Comparison of ENCODE assay signal across 20 cellular contexts in the genomic region with DNA sequence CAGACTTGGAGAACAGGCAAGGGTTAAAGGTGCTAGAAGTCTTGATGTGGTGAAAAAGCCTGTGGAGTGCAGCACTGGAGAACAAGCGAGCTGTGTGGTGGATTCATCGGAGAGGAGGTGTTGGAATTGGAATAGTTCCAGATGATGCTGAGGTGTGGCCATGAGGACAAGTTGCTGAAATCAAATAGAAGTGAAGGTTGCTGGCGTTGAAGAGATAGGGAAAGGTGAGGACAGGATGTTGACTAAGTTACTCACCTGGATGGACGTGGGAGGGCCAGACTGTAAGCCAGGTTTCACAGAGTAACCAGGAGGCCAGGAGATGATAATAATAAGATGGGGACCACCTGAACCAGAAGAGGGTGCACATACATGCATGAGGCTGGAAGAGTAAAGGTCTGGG.
"Had no signal": no experiment of that assay in that cellular context is flagged by ENCODE, and none has a peak within 500 bp of the region (broad histone marks: within the 10 kb centered on the region; RNA-seq: fewer than 3 reads in every experiment).

No MANE protein-coding gene starts in this region.

- H3K9me3 Mint-ChIP-seq: activated CD4-positive, alpha-beta memory T cell treated with anti-CD3 and anti-CD28 coated beads for 36 hours; dendritic cell treated with granulocyte-macrophage colony-stimulating factor and Interleukin-4, amounts not matched to agents 40 ng/mL and 50 ng/mL, for 4 days; immature natural killer cell; natural killer cell had no signal

- ATAC-seq: body of pancreas, esophagus mucosa, left lobe of liver, lower lobe of right lung, natural killer cell had no signal

- H3K4me1 ChIP-seq: lower lobe of right lung, thyroid gland had no signal

- H3K4me3 Mint-ChIP-seq: activated CD4-positive, alpha-beta memory T cell treated with anti-CD3 and anti-CD28 coated beads for 36 hours; dendritic cell treated with granulocyte-macrophage colony-stimulating factor and Interleukin-4, amounts not matched to agents 40 ng/mL and 50 ng/mL, for 4 days; immature natural killer cell; natural killer cell had no signal

- H3K9me3 ChIP-seq: body of pancreas, lower lobe of right lung, thyroid gland had no signal

- H3K4me3 ChIP-seq: body of pancreas, lower lobe of right lung, thyroid gland had no signal

- H3K27me3 ChIP-seq: body of pancreas, thyroid gland had no signal

- H3K36me3 Mint-ChIP-seq: natural killer cell had no signal

- H3K27me3 Mint-ChIP-seq: activated CD4-positive, alpha-beta memory T cell treated with anti-CD3 and anti-CD28 coated beads for 36 hours; dendritic cell treated with granulocyte-macrophage colony-stimulating factor and Interleukin-4, amounts not matched to agents 40 ng/mL and 50 ng/mL, for 4 days had no signal

- H3K27ac ChIP-seq: body of pancreas, lower lobe of right lung, thyroid gland had no signal

- DNase-seq: activated CD4-positive, alpha-beta memory T cell treated with anti-CD3 and anti-CD28 coated beads for 36 hours; activated CD4-positive, alpha-beta T cell treated with anti-CD3 and anti-CD28 coated beads for 48 hours; activated naive CD4-positive, alpha-beta T cell treated with Interleukin-2 at 50 U/mL for 16 hours; activated T-cell treated with anti-CD3 and anti-CD28 coated beads, Interleukin-2, amount 50 U/mL, for 48 hours; anterior cingulate cortex; body of pancreas; caudate nucleus; effector CD4-positive, alpha-beta T cell; foreskin melanocyte; immature natural killer cell; lower lobe of right lung; natural killer cell; retina; stimulated activated CD4-positive, alpha-beta T cell treated with anti-CD3 and anti-CD28 coated beads, Interleukin-2, amount 100 ng/mL, for 48 hours; stimulated activated CD8-positive, alpha-beta memory T cell treated with anti-CD3 and anti-CD28 coated beads, Interleukin-4, amount 100 ng/mL, for 48 hours; stimulated activated naive CD4-positive, alpha-beta T cell treated with Interleukin-2 at 50 U/mL for 16 hours; thyroid gland had no signal

- H3K27ac Mint-ChIP-seq: activated CD4-positive, alpha-beta memory T cell treated with anti-CD3 and anti-CD28 coated beads for 36 hours; dendritic cell treated with granulocyte-macrophage colony-stimulating factor and Interleukin-4, amounts not matched to agents 40 ng/mL and 50 ng/mL, for 4 days had no signal
